ENCODE assay signal across 12 cellular contexts in the genomic region with DNA sequence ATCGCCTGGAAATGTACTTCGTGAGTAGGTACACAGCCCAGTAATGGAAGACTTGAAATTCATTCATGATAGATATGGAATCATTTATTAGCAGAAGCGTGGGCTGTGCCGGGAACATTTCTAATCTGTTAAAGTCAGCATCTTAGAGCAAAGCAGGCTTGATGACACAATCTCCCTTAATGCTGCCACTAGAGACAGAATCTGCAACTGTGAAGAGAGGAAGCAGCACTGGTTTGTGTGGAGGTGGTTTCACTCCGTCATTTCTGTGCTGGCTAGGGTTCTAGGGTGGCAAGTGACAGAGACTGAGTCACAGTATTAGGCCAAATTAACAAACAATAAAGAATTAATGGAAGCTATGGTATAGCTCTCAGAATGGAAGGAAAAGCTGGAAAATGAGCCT.
DNase-seq lines count a peak whose midpoint lies in the region; ATAC-seq, FAIRE-seq and TF ChIP-seq lines count a peak whose summit lies in the region.
"Had no signal": no experiment of that assay in that cellular context is flagged by ENCODE, and none has a peak within 500 bp of the region (broad histone marks: within the 10 kb centered on the region; RNA-seq: fewer than 3 reads in every experiment).

No MANE protein-coding gene starts in this region.

- H3K27ac ChIP-seq in heart left ventricle (peak overlapping the region in 1 of 12 donors; percentile 50), left ventricle myocardium inferior (replicated peaks) (no peak overlapping the region), K562 (ENCODE audit: extremely low read depth, low read depth, low read length) (no peak overlapping the region), smooth muscle cell (ENCODE audit: low read depth) (no peak overlapping the region), sigmoid colon (no peak overlapping the region)
- H3K27ac ChIP-seq: stomach had no signal

- no peak overlapping the region for H3K27ac Mint-ChIP-seq in endothelial cell (ENCODE audit: unreplicated experiment)
- H3K27ac Mint-ChIP-seq: naive B cell had no signal

- CTCF ChIA-PET in K562 (lab: Yijun Ruan, JAX; ENCODE audit: low intra/inter-chr PET ratio) = no interaction called here

- TF ChIP-seq RAD21 in K562 (CRISPR knock-in tag; conservative IDR thresholded peaks at IDR 0.05 in 1 of 2, IDR thresholded peaks at IDR 0.05 in 1 of 2) = no peak

- no peaks in the 10 kb centered on the region for H4K20me1 ChIP-seq in K562 (replicated peaks; ENCODE audit: control insufficient read depth, insufficient read depth, low read length)
- H4K20me1 ChIP-seq in smooth muscle cell (ENCODE audit: low read depth) = no peaks in the 10 kb centered on the region

- no peaks in the 10 kb centered on the region for H3K36me3 ChIP-seq in heart left ventricle
- H3K36me3 ChIP-seq in left ventricle myocardium inferior = no peaks in the 10 kb centered on the region
- H3K36me3 ChIP-seq in K562 (ENCODE audit: control insufficient read depth, insufficient read depth, low read length) = no peaks in the 10 kb centered on the region
- no peaks in the 10 kb centered on the region for H3K36me3 ChIP-seq in smooth muscle cell (ENCODE audit: low read depth)
- H3K36me3 ChIP-seq in sigmoid colon = no peaks in the 10 kb centered on the region
- H3K36me3 ChIP-seq: stomach had no signal

- no peak overlapping the region for H3K4me3 ChIP-seq in heart left ventricle
- no peak overlapping the region for H3K4me3 ChIP-seq in left ventricle myocardium inferior
- no peak overlapping the region for H3K4me3 ChIP-seq in K562
- H3K4me3 ChIP-seq in smooth muscle cell = no peak overlapping the region
- H3K4me3 ChIP-seq in sigmoid colon = no peak overlapping the region
- H3K4me3 ChIP-seq: stomach had no signal

- H2AFZ ChIP-seq in K562 (ENCODE audit: low read depth, low read length) = no peak overlapping the region
- H2AFZ ChIP-seq in smooth muscle cell (ENCODE audit: low read depth) = no peak overlapping the region

- in situ Hi-C loops in K562 (cut with MboI) = no loop called here

- H3K9me1 ChIP-seq in K562 (ENCODE audit: control insufficient read depth, insufficient read depth, low read length) = no peaks in the 10 kb centered on the region

- WGBS in heart left ventricle, 4 donors = 77 to 81% (median 79%) methylated on average over 5 of the region's 5 CpGs
- WGBS in K562 (ENCODE audit: insufficient coverage, low coverage, missing lambda C conversion rate) = 30% methylated on average over 5 of the region's 5 CpGs
- 37% methylated on average over 5 of the region's 5 CpGs for WGBS in smooth muscle cell (ENCODE audit: low lambda C conversion rate)
- WGBS in sigmoid colon, 2 donors = 85 to 88% methylated on average over 5 of the region's 5 CpGs

- POLR2A ChIA-PET in K562 (lab: Yijun Ruan, JAX) = interaction anchor here (0.5 to 1.0 kb wide), 2 partner anchors 23 to 612 kb away, joined by 3 read pairs; no protein-coding TSS in a partner anchor

- no TSS peak for BruUV-seq in K562 (replicated peaks; lab: Mats Ljungman, UMichigan)

- no peaks in the 10 kb centered on the region for H3K27me3 Mint-ChIP-seq in endothelial cell (ENCODE audit: unreplicated experiment)

- peaks cover 0 to 26% (median 0%) of the 10 kb centered on the region in 12 donors for H3K4me1 ChIP-seq in heart left ventricle
- H3K4me1 ChIP-seq in left ventricle myocardium inferior = no peaks in the 10 kb centered on the region
- peaks cover 0 to 31% of the 10 kb centered on the region in 2 experiments; a peak in 4 of 5 replicates for H3K4me1 ChIP-seq in K562 (replicated peaks in 1 of 2; ENCODE audit: control insufficient read depth in 2 of 2, insufficient read depth in 2 of 2, low read length in 2 of 2)
- H3K4me1 ChIP-seq in smooth muscle cell (ENCODE audit: low read depth) = no peaks in the 10 kb centered on the region
- no peaks in the 10 kb centered on the region for H3K4me1 ChIP-seq in sigmoid colon
- H3K4me1 ChIP-seq: stomach had no signal

- no peaks in the 10 kb centered on the region for H3F3A ChIP-seq in smooth muscle cell (ENCODE audit: low read depth)

- H3K27me3 ChIP-seq in heart left ventricle (no peaks in the 10 kb centered on the region), left ventricle myocardium inferior (ENCODE audit: low read depth) (peaks cover 16% of the 10 kb centered on the region), K562 (ENCODE audit: control insufficient read depth in 2 of 2, insufficient read depth in 2 of 2, low read length in 2 of 2) (no peaks in the 10 kb centered on the region), smooth muscle cell (ENCODE audit: low read depth) (no peaks in the 10 kb centered on the region), sigmoid colon (no peaks in the 10 kb centered on the region)

- FAIRE-seq in K562 (lab: Jason Lieb, UNC) = peak; percentile 49
- FAIRE-seq: G401.6 had no signal

- TF ChIP-seq EP300 in K562 (IDR thresholded peaks at IDR 0.05; ENCODE audit: low read length) (no peak), sigmoid colon (IDR thresholded peaks at IDR 0.05) (no peak)

- ATAC-seq in heart left ventricle = peak in 3 of 4 donors; percentile 41 to 49 (median 47)
- ATAC-seq in HG02938 (IDR thresholded peaks at IDR 0.05; ENCODE audit: unreplicated experiment) = peak; percentile 61
- no peak for ATAC-seq in K562
- no peak for ATAC-seq in GM18861 (IDR thresholded peaks at IDR 0.05; ENCODE audit: unreplicated experiment)

- H3K9me3 ChIP-seq in heart left ventricle (no peaks in the 10 kb centered on the region), left ventricle myocardium inferior (replicated peaks) (no peaks in the 10 kb centered on the region), K562 (replicated peaks; ENCODE audit: control insufficient read depth, insufficient read depth, low read depth, low read length) (no peaks in the 10 kb centered on the region), smooth muscle cell (replicated peaks; ENCODE audit: low read depth) (no peaks in the 10 kb centered on the region), sigmoid colon (no peaks in the 10 kb centered on the region)
- H3K9me3 ChIP-seq: stomach had no signal

- TF ChIP-seq CTCF in heart left ventricle (IDR thresholded peaks at IDR 0.05) (no peak), left ventricle myocardium inferior (IDR thresholded peaks at IDR 0.05; ENCODE audit: borderline replicate concordance) (no peak), K562 (IDR thresholded peaks at IDR 0.05 in 2 of 3, conservative IDR thresholded peaks at IDR 0.05 in 1 of 3; ENCODE audit: insufficient read depth in 2 of 3, low read depth in 1 of 3, low read length in 3 of 3) (no peak), smooth muscle cell (IDR thresholded peaks at IDR 0.05; ENCODE audit: borderline replicate concordance, insufficient read depth, poor library complexity, severe bottlenecking) (no peak), endothelial cell (IDR thresholded peaks at IDR 0.05; ENCODE audit: unreplicated experiment) (no peak), sigmoid colon (IDR thresholded peaks at IDR 0.05) (no peak)

- H3K4me2 ChIP-seq in K562 (ENCODE audit: insufficient read depth, low read length) = no peak overlapping the region
- peak overlapping the region; percentile 3 for H3K4me2 ChIP-seq in smooth muscle cell

- no peak for DNase-seq in heart left ventricle
- no peak for DNase-seq in left ventricle myocardium inferior
- DNase-seq in K562 (ENCODE audit: extremely low read depth in 1 of 4, low spot score in 3 of 4) = no peak
- DNase-seq in smooth muscle cell (lab: John Stamatoyannopoulos, UW; ENCODE audit: unreplicated experiment) = no peak
- DNase-seq in endothelial cell (ENCODE audit: low spot score) = no peak
- DNase-seq in sigmoid colon = no peak
- DNase-seq: naive B cell, NCI-H146, stomach had no signal

- H3K79me2 ChIP-seq in K562 (ENCODE audit: control insufficient read depth, insufficient read depth, low read length) = no peaks in the 10 kb centered on the region
- H3K79me2 ChIP-seq in smooth muscle cell (ENCODE audit: low read depth) = no peaks in the 10 kb centered on the region

- H3K4me1 Mint-ChIP-seq in endothelial cell (ENCODE audit: unreplicated experiment) = peaks cover 3% of the 10 kb centered on the region

- intact Hi-C loops in heart left ventricle (cut with DNase I) = no loop called here
- intact Hi-C loops in left ventricle myocardium inferior (cut with micrococcal nuclease) = no loop called here
- intact Hi-C loops in K562 (cut with micrococcal nuclease) = no loop called here
- intact Hi-C loops in sigmoid colon (cut with DNase I) = no loop called here

- H3K9me3 Mint-ChIP-seq in endothelial cell (ENCODE audit: unreplicated experiment) = no peaks in the 10 kb centered on the region
- H3K9me3 Mint-ChIP-seq: naive B cell had no signal

- H3K4me3 Mint-ChIP-seq in endothelial cell (ENCODE audit: unreplicated experiment) = no peak overlapping the region
- H3K4me3 Mint-ChIP-seq: naive B cell had no signal

- peaks cover 5% of the 10 kb centered on the region for H3K36me3 Mint-ChIP-seq in endothelial cell (ENCODE audit: low read depth, unreplicated experiment)

- TF ChIP-seq POLR2A in heart left ventricle (IDR thresholded peaks at IDR 0.05) (no peak), K562 (conservative IDR thresholded peaks at IDR 0.05) (no peak), sigmoid colon (IDR thresholded peaks at IDR 0.05) (no peak)

- no peak overlapping the region for H3K9ac ChIP-seq in K562 (ENCODE audit: insufficient read depth in 1 of 2, low read depth in 2 of 2, low read length in 2 of 2)
- H3K9ac ChIP-seq in smooth muscle cell (ENCODE audit: low read depth) = no peak overlapping the region

TF ChIP-seq in K562, 482 proteins besides CTCF, POLR2A, EP300 and RAD21 (continues in another document):
- TF ChIP-seq RCOR1 (IDR thresholded peaks at IDR 0.05; ENCODE audit: borderline replicate concordance in 1 of 2, low read depth in 2 of 2, low read length in 2 of 2) (0 out of 4 replicates have a peak, but pooled peaks of 1 of the 2 experiments have one; percentile 12), ZC3H8 (IDR thresholded peaks at IDR 0.05) (no peak), SMARCC2 (IDR thresholded peaks at IDR 0.05; ENCODE audit: low read depth) (no peak), THRB (CRISPR knock-in tag; conservative IDR thresholded peaks at IDR 0.05) (no peak)

Comparison
In these comparisons a context has a peak if more than half of its experiments do, and no peak if none do; other contexts are left out.
1. ATAC-seq: peak in heart left ventricle (3 of 4) and HG02938 (single experiment); none in K562 (single experiment) and GM18861 (single experiment).